ENCODE assay signal across 8 cellular contexts in the genomic region with DNA sequence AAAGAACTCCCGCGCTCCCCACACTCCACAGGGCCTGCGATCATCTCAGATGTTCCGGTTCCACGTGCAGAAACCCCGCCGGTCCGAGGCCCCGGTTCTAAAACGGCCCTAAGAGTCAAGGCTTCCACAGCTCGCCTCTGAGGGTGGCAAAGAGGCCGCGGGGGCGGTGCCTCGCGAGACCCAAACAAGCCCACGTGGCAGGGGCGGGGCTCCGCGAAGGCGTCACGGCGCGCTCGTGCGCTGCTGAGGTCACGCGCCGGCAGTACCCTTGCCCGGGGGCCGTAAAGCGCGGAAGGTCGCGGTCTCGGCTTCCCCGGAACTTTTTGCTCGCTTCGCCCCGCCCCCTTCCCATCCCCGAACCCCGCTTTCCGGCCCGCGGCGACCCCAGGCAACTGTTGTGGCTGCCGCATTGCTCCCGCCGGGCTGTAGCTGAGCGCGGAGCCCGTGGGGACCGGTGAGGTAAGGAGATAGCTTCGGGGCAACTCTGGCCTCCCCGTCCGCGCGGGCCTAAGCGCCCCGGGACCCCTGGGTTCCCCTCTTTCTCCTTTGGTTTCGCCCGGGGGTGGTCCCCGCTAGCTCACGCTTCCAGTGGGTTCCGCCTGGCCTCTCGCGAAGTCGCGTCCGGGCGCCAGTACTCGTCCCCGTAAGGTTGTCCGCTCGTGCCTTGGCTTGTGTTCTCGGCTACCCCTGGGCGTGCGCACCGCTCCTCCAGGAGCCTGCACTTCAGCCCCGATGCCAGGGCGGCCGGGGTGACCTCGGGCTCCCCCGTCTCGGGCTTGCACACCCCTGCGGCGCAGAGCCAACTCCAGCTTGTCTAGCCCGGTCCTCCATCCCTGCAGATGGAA. TPM values are rescaled to one million over a fixed set of nuclear protein-coding genes. Genes with fewer than 3 reads are reported as not detected.
DNase-seq lines count a peak whose midpoint lies in the region; ATAC-seq and TF ChIP-seq lines count a peak whose summit lies in the region.
"Not testable (repeated sequence)": the region's sequence is repeated elsewhere in the genome, so short reads cannot be mapped to it uniquely, and the experiment has no call there.

TSS of gene PDPR (plus strand) at position 351 of the 845 bp plus-strand sequence. CDS start 6,161 bp downstream, outside the sequence.

- not testable (repeated sequence) for H3K9me3 ChIP-seq in BE2C

- not testable (repeated sequence) for H3K27me3 ChIP-seq in BE2C

- H3K36me3 ChIP-seq in BE2C: not testable (repeated sequence)

- peak within 1 kb of the TSS; percentile 60 for H3K27ac ChIP-seq in cingulate gyrus (ENCODE audit: low read depth, low read length)

- DNase-seq in BE2C (peak; percentile 95), NCI-H524 treated with DMSO at 0.1 percent for 48 hours (lab: John Stamatoyannopoulos, UW) (peak; percentile 62), kidney tubule cell (ENCODE audit: low spot score) (peak; percentile 87)
- DNase-seq in activated CD4-positive, alpha-beta T cell treated with anti-CD3 and anti-CD28 coated beads for 4 hours: peak; percentile 93
- DNase-seq in stimulated activated CD4-positive, alpha-beta T cell treated with anti-CD3 and anti-CD28 coated beads, Interleukin-15, amount 100 ng/mL, for 48 hours (ENCODE audit: low read depth in 2 of 2): peak; percentile 88 to 94

- H3K4me1 ChIP-seq in BE2C: not testable (repeated sequence)

- ATAC-seq in GM19324 (IDR thresholded peaks at IDR 0.05; ENCODE audit: low FRiP score, unreplicated experiment) (peak; percentile 92), HG03457 (IDR thresholded peaks at IDR 0.05; ENCODE audit: unreplicated experiment) (peak; percentile 83)

- TF ChIP-seq CTCF in BE2C (IDR thresholded peaks at IDR 0.05; ENCODE audit: low read depth, low read length): not testable (repeated sequence)

- peak within 1 kb of the TSS; percentile 75 for H3K4me3 ChIP-seq in BE2C (ENCODE audit: low read depth, low read length)

RNA-seq across cellular contexts. Expression of gene PDPR, which starts in this region (rescaled TPM):
- polyA plus RNA-seq in BE2C (2012; ENCODE audit: insufficient read depth, insufficient read length, low read depth): 19.0 TPM

Comparison
In these comparisons a context has a peak if more than half of its experiments do, and no peak if none do; other contexts are left out.
1. Peak in every context shown above with its lines: DNase-seq, ATAC-seq, H3K4me3 ChIP-seq and H3K27ac ChIP-seq.